18 cellular contexts compared by ENCODE assay signal in genomic region chr7:34277801-34278195, GRCh38.
"Had no signal": no experiment of that assay in that cellular context is flagged by ENCODE, and none has a peak within 500 bp of the region (broad histone marks: within the 10 kb centered on the region; RNA-seq: fewer than 3 reads in every experiment).

No MANE protein-coding gene starts in this region.

- H3K27me3 Mint-ChIP-seq: activated naive CD4-positive, alpha-beta T cell treated with anti-CD3 and anti-CD28 coated beads, Interleukin-2, amount 50 U/mL, for 24 hours; progenitor cell of endocrine pancreas had no signal

- ATAC-seq: activated T-cell treated with anti-CD3 and anti-CD28 coated beads, Interleukin-2, amount 50 U/mL, for 72 hours; left lobe of liver; stimulated activated naive CD8-positive, alpha-beta T cell treated with anti-CD3 and anti-CD28 coated beads, Interleukin-15, Interleukin-2, amounts not matched to agents 100 U/mL and 50 U/mL, for 24 hours had no signal

- FAIRE-seq: frontal cortex, keratinocyte, urothelium cell line had no signal

- H3K4me3 ChIP-seq: ascending aorta, lung, tibial artery had no signal

- DNase-seq: activated CD4-positive, CD25-positive, alpha-beta regulatory T cell treated with anti-CD3 and anti-CD28 coated beads, Interleukin-2, amount 50 U/mL, for 72 hours; activated effector memory CD4-positive, alpha-beta T cell treated with anti-CD3 and anti-CD28 coated beads, Interleukin-2, amount 50 U/mL, for 16 hours; activated T-cell treated with anti-CD3 and anti-CD28 coated beads, Interleukin-2, amount 50 U/mL, for 72 hours; effector CD8-positive, alpha-beta T cell; hypothalamus; midbrain; stimulated activated naive CD8-positive, alpha-beta T cell treated with anti-CD3 and anti-CD28 coated beads, Interleukin-15, Interleukin-2, amounts not matched to agents 100 U/mL and 50 U/mL, for 24 hours; substantia nigra; T1000; tibial artery had no signal

- H3K4me1 Mint-ChIP-seq: activated naive CD4-positive, alpha-beta T cell treated with anti-CD3 and anti-CD28 coated beads, Interleukin-2, amount 50 U/mL, for 24 hours had no signal

- H3K27ac ChIP-seq: ascending aorta, tibial artery had no signal

- H3K4me3 Mint-ChIP-seq: activated naive CD4-positive, alpha-beta T cell treated with anti-CD3 and anti-CD28 coated beads, Interleukin-2, amount 50 U/mL, for 24 hours had no signal

- H3K36me3 ChIP-seq: ascending aorta, tibial artery had no signal

- H3K9me3 ChIP-seq: ascending aorta, tibial artery had no signal

- H3K36me3 Mint-ChIP-seq: activated naive CD4-positive, alpha-beta T cell treated with anti-CD3 and anti-CD28 coated beads, Interleukin-2, amount 50 U/mL, for 24 hours had no signal

- H3K27ac Mint-ChIP-seq: activated naive CD4-positive, alpha-beta T cell treated with anti-CD3 and anti-CD28 coated beads, Interleukin-2, amount 50 U/mL, for 24 hours; progenitor cell of endocrine pancreas had no signal

- H3K4me1 ChIP-seq: ascending aorta, tibial artery had no signal

- H3K27me3 ChIP-seq: ascending aorta, tibial artery had no signal

- H3K9me3 Mint-ChIP-seq: activated naive CD4-positive, alpha-beta T cell treated with anti-CD3 and anti-CD28 coated beads, Interleukin-2, amount 50 U/mL, for 24 hours had no signal
